ENCODE assay signal across 15 cellular contexts in the genomic region with DNA sequence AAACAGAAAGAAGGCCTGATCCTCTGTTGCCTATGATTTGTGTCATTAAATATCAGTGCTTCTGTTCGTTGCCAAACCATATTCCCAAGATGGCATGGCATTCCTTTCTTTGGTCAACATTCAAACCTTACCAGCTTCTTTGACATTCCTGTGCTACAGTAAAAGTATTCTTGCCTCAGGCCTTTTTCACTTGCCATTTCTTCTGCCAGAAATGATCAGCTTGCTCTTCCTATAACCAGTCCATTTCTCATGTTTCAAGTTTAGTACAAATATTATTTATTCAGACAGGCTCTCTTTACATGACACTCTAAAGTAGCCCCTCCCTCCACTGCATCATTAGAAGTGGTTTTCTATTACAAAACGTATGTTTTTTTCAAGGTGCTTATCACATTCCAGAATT.
DNase-seq lines count a peak whose midpoint lies in the region; ATAC-seq and TF ChIP-seq lines count a peak whose summit lies in the region.
"Had no signal": no experiment of that assay in that cellular context is flagged by ENCODE, and none has a peak within 500 bp of the region (broad histone marks: within the 10 kb centered on the region; RNA-seq: fewer than 3 reads in every experiment).

No MANE protein-coding gene starts in this region.

- H3K4me3 ChIP-seq in stomach, result no peak overlapping the region

- no peaks in the 10 kb centered on the region for H3K36me3 Mint-ChIP-seq in osteocyte (ENCODE audit: unreplicated experiment)
- H3K36me3 Mint-ChIP-seq in stimulated activated memory B cell treated with anti-CD40 and anti-IgM and Interleukin-4, amounts not matched to agents 10 μg/mL and 1 μg/mL and 100 μg/mL, for 72 hours, result no peaks in the 10 kb centered on the region
- H3K36me3 Mint-ChIP-seq: CD8-positive, alpha-beta T cell had no signal

- in situ Hi-C loops in T47D (cut with HindIII; ENCODE audit: low pct_unique_long_range_greater_than_20kb, low sequenced_read_pairs), result no loop called here

- H3K4me1 ChIP-seq in stomach, result no peaks in the 10 kb centered on the region

- TF ChIP-seq POLR2A in stomach (IDR thresholded peaks at IDR 0.05), result no peak

- H3K9me3 Mint-ChIP-seq in osteocyte (ENCODE audit: unreplicated experiment), result peaks cover 9% of the 10 kb centered on the region
- peaks cover 2% of the 10 kb centered on the region for H3K9me3 Mint-ChIP-seq in stimulated activated memory B cell treated with anti-CD40 and anti-IgM and Interleukin-4, amounts not matched to agents 10 μg/mL and 1 μg/mL and 100 μg/mL, for 72 hours

- ATAC-seq in stimulated activated memory B cell treated with anti-CD40 and anti-IgM and Interleukin-4, amounts not matched to agents 10 μg/mL and 1 μg/mL and 100 μg/mL, for 72 hours, result no peak
- ATAC-seq: CD8-positive, alpha-beta T cell; HepG2 had no signal

- WGBS in stomach, 5 donors, result 36 to 48% (median 44%) methylated on average over 2 of the region's 2 CpGs

- H3K27ac ChIP-seq in stomach, result no peak overlapping the region
- H3K27ac ChIP-seq: 22Rv1, KMS-11 had no signal

- peaks cover 15% of the 10 kb centered on the region for H3K4me1 Mint-ChIP-seq in osteocyte (ENCODE audit: unreplicated experiment)
- H3K4me1 Mint-ChIP-seq in stimulated activated memory B cell treated with anti-CD40 and anti-IgM and Interleukin-4, amounts not matched to agents 10 μg/mL and 1 μg/mL and 100 μg/mL, for 72 hours, result no peaks in the 10 kb centered on the region

- peaks cover 0 to 10% (median 7%) of the 10 kb centered on the region in 4 donors for H3K9me3 ChIP-seq in stomach
- H3K9me3 ChIP-seq: SK-N-SH had no signal

- intact Hi-C loops in stomach (cut with DNase I; ENCODE audit: low total_unique reads), result no loop called here

- no peaks in the 10 kb centered on the region for H3K27me3 ChIP-seq in stomach

- no peak for TF ChIP-seq EP300 in stomach (IDR thresholded peaks at IDR 0.05)

- H3K4me3 Mint-ChIP-seq in osteocyte (ENCODE audit: unreplicated experiment), result no peak overlapping the region
- H3K4me3 Mint-ChIP-seq in stimulated activated memory B cell treated with anti-CD40 and anti-IgM and Interleukin-4, amounts not matched to agents 10 μg/mL and 1 μg/mL and 100 μg/mL, for 72 hours, result no peak overlapping the region
- H3K4me3 Mint-ChIP-seq: CD8-positive, alpha-beta T cell; HFFc6 had no signal

- DNase-seq in NCI-H2029 treated with DMSO at 0.1 percent for 48 hours (lab: John Stamatoyannopoulos, UW) (peak; percentile 3), NCI-H2029 (lab: John Stamatoyannopoulos, UW) (no peak), NCI-H460 (ENCODE audit: extremely low read depth, low read depth) (peak; percentile 1), T47D (ENCODE audit: low read depth in 1 of 2, low spot score in 1 of 2) (peak; percentile 31 to 93), osteocyte (ENCODE audit: extremely low spot score, unreplicated experiment) (no peak), stomach (no peak)
- DNase-seq in NK-92 treated with Interleukin-12 subunit alpha and Interleukin-12 subunit beta, amount 100 ng/mL, for 24 hours (lab: John Stamatoyannopoulos, UW), result no peak
- DNase-seq: CD8-positive, alpha-beta T cell; HFFc6; NCI-H1930; SK-N-SH had no signal

- TF ChIP-seq CTCF in osteocyte (IDR thresholded peaks at IDR 0.05), result no peak
- TF ChIP-seq CTCF in stomach (IDR thresholded peaks at IDR 0.05), result no peak

- no peaks in the 10 kb centered on the region for H3K36me3 ChIP-seq in stomach

- peak overlapping the region; percentile 20 for H3K27ac Mint-ChIP-seq in osteocyte (ENCODE audit: unreplicated experiment)
- no peak overlapping the region for H3K27ac Mint-ChIP-seq in stimulated activated memory B cell treated with anti-CD40 and anti-IgM and Interleukin-4, amounts not matched to agents 10 μg/mL and 1 μg/mL and 100 μg/mL, for 72 hours
- H3K27ac Mint-ChIP-seq: CD8-positive, alpha-beta T cell; HFFc6 had no signal

- peaks cover 3% of the 10 kb centered on the region for H3K27me3 Mint-ChIP-seq in osteocyte (ENCODE audit: unreplicated experiment)
- H3K27me3 Mint-ChIP-seq in stimulated activated memory B cell treated with anti-CD40 and anti-IgM and Interleukin-4, amounts not matched to agents 10 μg/mL and 1 μg/mL and 100 μg/mL, for 72 hours, result no peaks in the 10 kb centered on the region

Comparison
In these comparisons a context has a peak if more than half of its experiments do, and no peak if none do; other contexts are left out.
1. DNase-seq: peak in NCI-H2029 treated with DMSO at 0.1 percent for 48 hours (single experiment), NCI-H460 (single experiment) and T47D (2 of 2); none in NCI-H2029 (single experiment), osteocyte (single experiment), stomach (single experiment) and NK-92 treated with Interleukin-12 subunit alpha and Interleukin-12 subunit beta, amount 100 ng/mL, for 24 hours (single experiment).